ENCODE assay signal across 21 cellular contexts in the genomic region with DNA sequence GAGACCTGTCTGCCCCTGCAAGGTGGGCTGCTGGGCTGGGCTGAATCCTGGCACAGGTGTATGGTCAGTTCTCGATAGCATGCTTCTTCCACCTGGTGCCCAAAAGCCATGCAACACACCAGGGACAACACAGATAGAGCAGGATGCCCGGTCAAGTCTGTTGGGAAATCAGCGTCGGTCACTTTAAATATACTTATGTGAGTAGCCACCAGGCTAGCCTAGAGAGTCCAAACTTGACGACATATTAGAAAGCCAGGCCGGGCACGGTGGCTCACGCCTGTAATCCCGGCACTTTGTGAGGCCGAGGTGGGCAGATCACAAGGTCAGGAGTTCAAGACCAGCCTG. TPM values are rescaled to one million over a fixed set of nuclear protein-coding genes. Genes with fewer than 3 reads are reported as not detected.
DNase-seq lines count a peak whose midpoint lies in the region; ATAC-seq and TF ChIP-seq lines count a peak whose summit lies in the region.
"Had no signal": no experiment of that assay in that cellular context is flagged by ENCODE, and none has a peak within 500 bp of the region (broad histone marks: within the 10 kb centered on the region; RNA-seq: fewer than 3 reads in every experiment).

No MANE protein-coding gene starts in this region.

- H2BK5ac ChIP-seq in neuronal stem cell (ENCODE audit: low read length), result no peak overlapping the region

- H3K79me1 ChIP-seq in neuronal stem cell (ENCODE audit: low read depth, low read length), result no peaks in the 10 kb centered on the region

- H3K27ac ChIP-seq in RWPE1, result peak overlapping the region; percentile 69
- no peak overlapping the region for H3K27ac ChIP-seq in iPS-20b (ENCODE audit: low read length)
- peak overlapping the region; percentile 12 for H3K27ac ChIP-seq in neuronal stem cell (replicated peaks; ENCODE audit: low read length)
- peak overlapping the region; percentile 57 to 78 (median 68) for H3K27ac ChIP-seq in transverse colon

- intact Hi-C loops in transverse colon (cut with DNase I; ENCODE audit: low total_unique reads), result no loop called here
- intact Hi-C loops in mucosa of descending colon (cut with DNase I, micrococcal nuclease), result no loop called here

- no peak for ATAC-seq in mucosa of descending colon
- ATAC-seq: CD8-positive, alpha-beta T cell; SK-N-SH treated with all-trans-retinoic acid at 6 μM for 48 hours had no signal

- no peak for TF ChIP-seq POLR2A in transverse colon (IDR thresholded peaks at IDR 0.05)

- H2AFZ ChIP-seq in neuronal stem cell (ENCODE audit: low read length), result peak overlapping the region; percentile 68

- peak overlapping the region; percentile 79 for H3K18ac ChIP-seq in neuronal stem cell (ENCODE audit: low read length)

- no peak overlapping the region for H3K4me3 ChIP-seq in iPS-20b (ENCODE audit: low read length)
- H3K4me3 ChIP-seq in neuronal stem cell (ENCODE audit: low read length in 2 of 2), result no peak overlapping the region
- no peak overlapping the region for H3K4me3 ChIP-seq in transverse colon
- no peak overlapping the region for H3K4me3 ChIP-seq in mucosa of descending colon

- no peak for TF ChIP-seq EP300 in transverse colon (IDR thresholded peaks at IDR 0.05; ENCODE audit: low read depth)

- H2BK12ac ChIP-seq in neuronal stem cell (ENCODE audit: low read length), result no peak overlapping the region

- H3K9me3 ChIP-seq in iPS-20b (ENCODE audit: insufficient read depth, low read depth, low read length), result no peaks in the 10 kb centered on the region
- H3K9me3 ChIP-seq in neuronal stem cell (replicated peaks in 1 of 2; ENCODE audit: control insufficient read depth in 2 of 2, insufficient read depth in 1 of 2, low read depth in 1 of 2, low read length in 2 of 2), result no peaks in the 10 kb centered on the region
- H3K9me3 ChIP-seq in transverse colon, result no peaks in the 10 kb centered on the region
- no peaks in the 10 kb centered on the region for H3K9me3 ChIP-seq in mucosa of descending colon

- no peak overlapping the region for H3K14ac ChIP-seq in neuronal stem cell (ENCODE audit: low read length)

- no peaks in the 10 kb centered on the region for H3K27me3 ChIP-seq in iPS-20b (ENCODE audit: insufficient read depth, low read length)
- H3K27me3 ChIP-seq in neuronal stem cell (ENCODE audit: control insufficient read depth in 3 of 3, insufficient read depth in 3 of 3, low read depth in 1 of 3, low read length in 3 of 3), result no peaks in the 10 kb centered on the region
- H3K27me3 ChIP-seq in transverse colon, result no peaks in the 10 kb centered on the region

- no peak overlapping the region for H4K91ac ChIP-seq in neuronal stem cell (ENCODE audit: low read depth, low read length, poor library complexity)

- H3K4me2 ChIP-seq in neuronal stem cell (ENCODE audit: insufficient read depth, low read length, poor library complexity, severe bottlenecking), result no peak overlapping the region

- no peaks in the 10 kb centered on the region for H3K36me3 ChIP-seq in iPS-20b (ENCODE audit: insufficient read depth, low read depth, low read length)
- peaks cover 0 to 46% of the 10 kb centered on the region in 2 donors for H3K36me3 ChIP-seq in neuronal stem cell (replicated peaks in 1 of 2; ENCODE audit: control insufficient read depth in 2 of 2, insufficient read depth in 2 of 2, low read length in 2 of 2)
- H3K36me3 ChIP-seq in transverse colon, result no peaks in the 10 kb centered on the region
- no peaks in the 10 kb centered on the region for H3K36me3 ChIP-seq in mucosa of descending colon (ENCODE audit: low read depth)

- H3K23ac ChIP-seq in neuronal stem cell (ENCODE audit: low read depth, low read length, poor library complexity), result no peak overlapping the region

- no peak overlapping the region for H4K8ac ChIP-seq in neuronal stem cell (ENCODE audit: low read depth, low read length)

- POLR2A ChIA-PET in RWPE1 (lab: Yijun Ruan, JAX; ENCODE audit: low non-redundant PET), result no interaction called here

- H3K4me1 ChIP-seq in iPS-20b (ENCODE audit: insufficient read depth, low read length) (peaks cover 3% of the 10 kb centered on the region; the same call in 1 of the 2 replicates), neuronal stem cell (ENCODE audit: control insufficient read depth in 2 of 2, insufficient read depth in 1 of 2, low read depth in 1 of 2, low read length in 2 of 2) (peaks cover 12 to 13% of the 10 kb centered on the region in 2 donors), transverse colon (peaks cover 33 to 51% (median 44%) of the 10 kb centered on the region in 4 donors), mucosa of descending colon (ENCODE audit: low read depth) (peaks cover 44% of the 10 kb centered on the region)

- no peak overlapping the region for H3K4ac ChIP-seq in neuronal stem cell (ENCODE audit: low read length)

- in situ Hi-C loops in transverse colon (cut with MboI; ENCODE audit: low pct_ligation_motif_present in 1 of 4, low pct_unique_long_range_greater_than_20kb in 1 of 4, low sequenced_read_pairs in 3 of 4), result no loop called here

- no peak for DNase-seq in RWPE1 (ENCODE audit: low spot score)
- DNase-seq in neuronal stem cell (ENCODE audit: low spot score), result no peak
- no peak for DNase-seq in transverse colon
- DNase-seq in activated CD4-positive, CD25-positive, alpha-beta regulatory T cell (lab: John Stamatoyannopoulos, UW), result no peak
- no peak for DNase-seq in mucosa of descending colon
- no peak for DNase-seq in NCI-H187 treated with DMSO at 0.1 percent for 48 hours (lab: John Stamatoyannopoulos, UW)
- DNase-seq: activated CD4-positive, alpha-beta memory T cell treated with anti-CD3 and anti-CD28 coated beads, Interleukin-2, amount 10 ng/mL, durations not matched to agents 7 days and 5 days; activated effector memory CD4-positive, alpha-beta T cell treated with Interleukin-2 at 50 U/mL for 16 hours; cortex of kidney; DMS153; GDM1; MM.1S; NCI-H1436 treated with DMSO at 0.1 percent for 48 hours; NCI-H2171 treated with DMSO at 0.1 percent for 48 hours; NCI-H526 treated with DMSO at 0.1 percent for 48 hours; occipital lobe; RPMI8226 had no signal

- no peak overlapping the region for H2BK120ac ChIP-seq in neuronal stem cell (ENCODE audit: low read depth, low read length)

- H2AK5ac ChIP-seq in neuronal stem cell (ENCODE audit: low read depth, low read length), result no peak overlapping the region

- no peak for TF ChIP-seq CTCF in RWPE1 (conservative IDR thresholded peaks at IDR 0.05; ENCODE audit: low read depth)
- TF ChIP-seq CTCF in transverse colon (IDR thresholded peaks at IDR 0.05), result no peak
- TF ChIP-seq CTCF in mucosa of descending colon (IDR thresholded peaks at IDR 0.05), result no peak

- no peak overlapping the region for H2BK15ac ChIP-seq in neuronal stem cell (ENCODE audit: low read length)

- no CpG with 5 or more reads among the region's 10 CpGs for WGBS in neuronal stem cell (ENCODE audit: extremely low coverage in 2 of 2, insufficient read length in 2 of 2, insufficient replicate concordance in 1 of 2), 2 donors
- WGBS in transverse colon (ENCODE audit: low coverage in 1 of 2), 2 donors, result 94 to 100% methylated on average over 1 to 10 of the region's 10 CpGs

- peak overlapping the region; percentile 26; the same call in 1 of the 2 replicates for H3K9ac ChIP-seq in iPS-20b (ENCODE audit: low read depth, low read length)
- H3K9ac ChIP-seq in neuronal stem cell (ENCODE audit: low read depth, low read length, poor library complexity), result no peak overlapping the region

- CTCF ChIA-PET in RWPE1 (lab: Yijun Ruan, JAX), result interaction anchor here (0.5 to 0.7 kb wide), 2 partner anchors 12 to 285 kb away, joined by 3 to 4 read pairs; no protein-coding TSS in a partner anchor

RNA-seq across cellular contexts. Expression of a gene that starts 8.9 kb away (rescaled TPM):
- polyA plus RNA-seq in neuronal stem cell (2013, experiment 1 of 2), result 17.0 TPM
- 18.2 TPM for polyA plus RNA-seq in neuronal stem cell (2013, experiment 2 of 2)
- 10 to 100 TPM in 1 of 4 donors, 1 to 10 TPM in 3; 1.4 to 68.8 (median 7.5) TPM for total RNA-seq in transverse colon
- 10 to 100 TPM in 2 of 3 donors, 1 to 10 TPM in 1; 8.9 to 22.5 (median 13.3) TPM for total RNA-seq in mucosa of descending colon

RNA-seq across cellular contexts. Expression of a gene that starts 29.4 kb away (rescaled TPM):
- polyA plus RNA-seq in neuronal stem cell (2013, experiment 1 of 2), result 0.47 TPM
- 0.43 TPM for polyA plus RNA-seq in neuronal stem cell (2013, experiment 2 of 2)
- total RNA-seq in transverse colon, result 1 to 10 TPM; 1.1 to 3.4 (median 2.6) TPM
- total RNA-seq in mucosa of descending colon, result 1 to 10 TPM; 4.5 to 5.8 (median 5.3) TPM
- total RNA-seq: bronchial epithelial cell, occipital lobe had no signal

RNA-seq across cellular contexts. Expression of a gene that starts 33.2 kb away (rescaled TPM):
- 0.22 TPM for polyA plus RNA-seq in neuronal stem cell (2013, experiment 1 of 2)
- polyA plus RNA-seq in neuronal stem cell (2013, experiment 2 of 2), result 0.28 TPM
- total RNA-seq in transverse colon (under 1 TPM in 2 of 4 donors, not detected in 2; 0.16 to 0.41 TPM), mucosa of descending colon (under 1 TPM in 2 of 3 donors, not detected in 1; 0.09 to 0.10 TPM)
- total RNA-seq: bronchial epithelial cell, occipital lobe had no signal
